Comparison of ENCODE assay signal across 1 cellular context in the genomic region with DNA sequence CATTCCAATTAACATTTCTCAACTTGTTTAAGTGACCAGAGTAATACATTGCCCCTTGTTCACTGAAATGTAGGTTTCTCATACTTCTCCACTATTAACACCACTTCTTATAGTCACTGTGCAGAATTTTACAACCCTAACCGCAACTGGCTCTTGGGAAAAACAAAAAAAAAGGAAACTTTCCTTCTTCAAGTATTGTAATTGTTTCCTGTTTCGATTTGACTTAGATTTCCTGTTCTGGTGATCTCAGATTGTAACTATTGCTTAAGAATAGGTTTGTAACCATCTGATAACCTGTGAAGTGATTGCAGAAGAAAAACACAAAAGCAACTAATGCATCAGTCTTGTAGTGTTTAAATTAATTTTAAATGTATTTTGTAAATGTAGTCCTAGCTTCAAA.
TF ChIP-seq lines count a peak whose summit lies in the region.

No MANE protein-coding gene starts in this region.

TF ChIP-seq in WTC11, 78 proteins besides CTCF, POLR2A, EP300 and RAD21 (continued from another document):
- TF ChIP-seq STAT6 (CRISPR knock-in tag; conservative IDR thresholded peaks at IDR 0.05; ENCODE audit: low read depth) = no peak
- TF ChIP-seq MYBL2 (CRISPR knock-in tag; IDR thresholded peaks at IDR 0.05) = no peak
- no peak for TF ChIP-seq E2F4 (CRISPR knock-in tag; IDR thresholded peaks at IDR 0.05; ENCODE audit: borderline replicate concordance, low read depth)
- TF ChIP-seq NFATC4 (CRISPR knock-in tag; IDR thresholded peaks at IDR 0.05) = no peak
- TF ChIP-seq ZBTB21 (CRISPR knock-in tag; IDR thresholded peaks at IDR 0.05; ENCODE audit: borderline replicate concordance) = no peak
- TF ChIP-seq IRF2 (CRISPR knock-in tag; IDR thresholded peaks at IDR 0.05; ENCODE audit: borderline replicate concordance, low read depth) = no peak
- no peak for TF ChIP-seq ELF4 (CRISPR knock-in tag; IDR thresholded peaks at IDR 0.05; ENCODE audit: low read depth)
- TF ChIP-seq CREM (CRISPR knock-in tag; IDR thresholded peaks at IDR 0.05) = no peak
- TF ChIP-seq JUN (CRISPR knock-in tag; IDR thresholded peaks at IDR 0.05) = no peak
